Comparison of ENCODE assay signal across 22 cellular contexts in the genomic region with DNA sequence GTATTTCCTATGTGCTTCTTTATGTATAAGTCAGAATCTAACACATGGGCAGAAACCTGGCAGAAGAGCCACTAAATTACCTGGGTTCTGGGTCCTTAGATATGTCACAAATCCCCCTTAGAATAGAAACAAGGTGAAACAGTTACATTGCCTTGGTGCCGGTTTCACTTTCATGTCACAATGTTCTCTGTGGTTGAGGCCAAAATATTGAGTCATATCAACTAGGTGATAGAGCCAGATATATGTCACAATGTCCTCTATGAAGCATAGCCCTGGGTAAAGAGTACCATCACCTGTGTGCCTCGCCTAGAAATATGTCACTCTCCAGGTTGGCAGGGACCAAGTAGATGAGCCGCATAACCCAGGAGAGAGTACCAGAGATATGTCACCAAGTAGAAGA.
DNase-seq lines count a peak whose midpoint lies in the region; ATAC-seq and TF ChIP-seq lines count a peak whose summit lies in the region.
"Had no signal": no experiment of that assay in that cellular context is flagged by ENCODE, and none has a peak within 500 bp of the region (broad histone marks: within the 10 kb centered on the region; RNA-seq: fewer than 3 reads in every experiment).

No MANE protein-coding gene starts in this region.

- H3K4me3 Mint-ChIP-seq in naive thymus-derived CD8-positive, alpha-beta T cell, result no peak overlapping the region
- H3K4me3 Mint-ChIP-seq: CD4-positive, CD25-positive, alpha-beta regulatory T cell; H9; IgD-negative memory B cell had no signal

- TF ChIP-seq CTCF in OCI-LY7 (conservative IDR thresholded peaks at IDR 0.05; ENCODE audit: low read length), result no peak

- no peaks in the 10 kb centered on the region for H3K4me1 ChIP-seq in OCI-LY7 (ENCODE audit: insufficient read depth, low read length, poor library complexity, severe bottlenecking)
- H3K4me1 ChIP-seq: BE2C had no signal

- no peaks in the 10 kb centered on the region for H3K4me1 Mint-ChIP-seq in naive thymus-derived CD8-positive, alpha-beta T cell
- H3K4me1 Mint-ChIP-seq: CD4-positive, CD25-positive, alpha-beta regulatory T cell; H9; IgD-negative memory B cell had no signal

- H2AFZ ChIP-seq in OCI-LY7 (ENCODE audit: low read length), result no peak overlapping the region

- BruUV-seq in OCI-LY7 (replicated peaks; lab: Mats Ljungman, UMichigan), result no TSS peak

- no peak overlapping the region for H3K4me3 ChIP-seq in OCI-LY7 (ENCODE audit: low read depth, low read length, poor library complexity, severe bottlenecking)
- H3K4me3 ChIP-seq: SK-N-MC had no signal

- H4K20me1 ChIP-seq in OCI-LY7 (ENCODE audit: insufficient read depth, low read length), result no peaks in the 10 kb centered on the region

- H3K36me3 ChIP-seq in OCI-LY7 (ENCODE audit: insufficient read depth, low read length), result no peaks in the 10 kb centered on the region
- H3K36me3 ChIP-seq: BE2C had no signal

- CTCF ChIA-PET in OCI-LY7 (lab: Charles Lee; ENCODE audit: unreplicated experiment), result no interaction called here

- no peaks in the 10 kb centered on the region for H3K9me3 Mint-ChIP-seq in naive thymus-derived CD8-positive, alpha-beta T cell
- H3K9me3 Mint-ChIP-seq: CD4-positive, CD25-positive, alpha-beta regulatory T cell; H9; IgD-negative memory B cell had no signal

- POLR2A ChIA-PET in OCI-LY7 (lab: Charles Lee), result no interaction called here
- POLR2A ChIA-PET in naive thymus-derived CD8-positive, alpha-beta T cell (lab: Charles Lee), result no interaction called here

- no peak overlapping the region for H3K27ac Mint-ChIP-seq in naive thymus-derived CD8-positive, alpha-beta T cell
- H3K27ac Mint-ChIP-seq: CD4-positive, CD25-positive, alpha-beta regulatory T cell; H9; IgD-negative memory B cell had no signal

- peak; percentile 35 to 45 for ATAC-seq in activated CD4-positive, CD25-positive, alpha-beta regulatory T cell treated with anti-CD3 and anti-CD28 coated beads, Interleukin-2, amount 50 U/mL, for 24 hours
- ATAC-seq in GM18498 (IDR thresholded peaks at IDR 0.05; ENCODE audit: unreplicated experiment) (peak; percentile 71), GM21619 (IDR thresholded peaks at IDR 0.05; ENCODE audit: unreplicated experiment) (peak; percentile 74), HG03280 (IDR thresholded peaks at IDR 0.05; ENCODE audit: unreplicated experiment) (peak; percentile 57)
- ATAC-seq in naive thymus-derived CD8-positive, alpha-beta T cell, result no peak

- no peak for DNase-seq in activated CD4-positive, CD25-positive, alpha-beta regulatory T cell (lab: John Stamatoyannopoulos, UW)
- no peak for DNase-seq in OCI-LY7 (ENCODE audit: low spot score)
- DNase-seq in NCI-H1417 treated with DMSO at 0.1 percent for 48 hours (lab: John Stamatoyannopoulos, UW), result no peak
- DNase-seq in naive thymus-derived CD8-positive, alpha-beta T cell, result no peak
- DNase-seq: BE2C; CD4-positive, CD25-positive, alpha-beta regulatory T cell; COR-L47; H9; Karpas-422; NCI-H1092 treated with DMSO at 0.1 percent for 48 hours; NCI-H1694; NCI-H2081 treated with DMSO at 0.1 percent for 48 hours; NCI-H446 treated with DMSO at 0.1 percent for 48 hours; NCI-H69; OCI-M1; SHP77 had no signal

- no peaks in the 10 kb centered on the region for H3K27me3 Mint-ChIP-seq in naive thymus-derived CD8-positive, alpha-beta T cell
- H3K27me3 Mint-ChIP-seq: CD4-positive, CD25-positive, alpha-beta regulatory T cell; IgD-negative memory B cell had no signal

- H3K4me2 ChIP-seq in OCI-LY7 (ENCODE audit: low read length), result no peak overlapping the region

- no peak overlapping the region for H3K27ac ChIP-seq in OCI-LY7 (ENCODE audit: low read depth, low read length, poor library complexity, severe bottlenecking)
- H3K27ac ChIP-seq: SK-N-MC had no signal

- intact Hi-C loops in OCI-LY7 (cut with micrococcal nuclease; ENCODE audit: unreplicated experiment), result no loop called here

- no peaks in the 10 kb centered on the region for H3K36me3 Mint-ChIP-seq in naive thymus-derived CD8-positive, alpha-beta T cell
- H3K36me3 Mint-ChIP-seq: CD4-positive, CD25-positive, alpha-beta regulatory T cell; IgD-negative memory B cell had no signal

- H3K9me3 ChIP-seq in OCI-LY7 (ENCODE audit: low read length), result no peaks in the 10 kb centered on the region
- H3K9me3 ChIP-seq: BE2C had no signal

- no peaks in the 10 kb centered on the region for H3K79me2 ChIP-seq in OCI-LY7 (ENCODE audit: insufficient read depth, low read depth, low read length)

- no peaks in the 10 kb centered on the region for H3K9me2 ChIP-seq in OCI-LY7 (ENCODE audit: insufficient read depth, low read length)

Comparison
In these comparisons a context has a peak if more than half of its experiments do, and no peak if none do; other contexts are left out.
1. ATAC-seq: peak in activated CD4-positive, CD25-positive, alpha-beta regulatory T cell treated with anti-CD3 and anti-CD28 coated beads, Interleukin-2, amount 50 U/mL, for 24 hours (2 of 2), GM18498 (single experiment), GM21619 (single experiment) and HG03280 (single experiment); none in naive thymus-derived CD8-positive, alpha-beta T cell (0 of 2).